Comparison of ENCODE assay signal across 9 cellular contexts in the genomic region with DNA sequence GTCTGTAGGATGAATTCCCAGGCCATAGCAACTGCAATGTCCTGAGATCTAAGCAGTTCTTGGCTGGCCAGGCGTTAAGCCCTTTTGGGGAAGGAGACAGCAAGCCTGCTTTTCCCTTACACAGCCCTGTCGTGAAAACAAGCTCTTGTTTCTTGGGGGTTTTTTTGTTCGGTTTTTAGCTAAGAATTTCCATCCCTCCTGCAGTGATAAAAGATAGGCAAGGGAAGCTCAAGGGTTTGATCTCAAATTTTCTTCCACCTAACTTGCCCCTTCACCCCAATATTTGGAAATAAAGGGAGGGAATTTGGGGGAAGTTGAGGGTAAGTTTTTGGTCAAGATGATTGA. TPM values are rescaled to one million over a fixed set of nuclear protein-coding genes. Genes with fewer than 3 reads are reported as not detected.
DNase-seq lines count a peak whose midpoint lies in the region; ATAC-seq and TF ChIP-seq lines count a peak whose summit lies in the region.
"Had no signal": no experiment of that assay in that cellular context is flagged by ENCODE, and none has a peak within 500 bp of the region (broad histone marks: within the 10 kb centered on the region; RNA-seq: fewer than 3 reads in every experiment).

No MANE protein-coding gene starts in this region.

- ATAC-seq in Right ventricle myocardium superior (ENCODE audit: poor library complexity) (no peak), memory B cell (ENCODE audit: low read depth) (no peak), GM21717 (IDR thresholded peaks at IDR 0.05; ENCODE audit: unreplicated experiment) (no peak), HG03175 (IDR thresholded peaks at IDR 0.05; ENCODE audit: unreplicated experiment) (no peak)

- H3K4me3 ChIP-seq in left ventricle myocardium inferior (peak overlapping the region; percentile 86), breast epithelium (peak overlapping the region; percentile 68 to 85 (median 79)), vagina (peak overlapping the region; percentile 62 to 68)

- no peaks in the 10 kb centered on the region for H3K9me3 Mint-ChIP-seq in memory B cell

- H3K27me3 ChIP-seq in left ventricle myocardium inferior (ENCODE audit: low read depth) (peaks cover 55% of the 10 kb centered on the region), breast epithelium (no peaks in the 10 kb centered on the region), vagina (no peaks in the 10 kb centered on the region)

- TF ChIP-seq CTCF in left ventricle myocardium inferior (IDR thresholded peaks at IDR 0.05; ENCODE audit: borderline replicate concordance), result no peak
- TF ChIP-seq CTCF in breast epithelium (IDR thresholded peaks at IDR 0.05), result no peak
- TF ChIP-seq CTCF in vagina (IDR thresholded peaks at IDR 0.05), result no peak

- H3K27ac Mint-ChIP-seq in memory B cell, result no peak overlapping the region

- H3K27ac ChIP-seq in left ventricle myocardium inferior (replicated peaks) (peak overlapping the region; percentile 85), breast epithelium (peak overlapping the region in 1 of 2 donors; percentile 86), vagina (no peak overlapping the region)

- H3K36me3 ChIP-seq in left ventricle myocardium inferior (no peaks in the 10 kb centered on the region), breast epithelium (no peaks in the 10 kb centered on the region), vagina (no peaks in the 10 kb centered on the region)

- H3K9me3 ChIP-seq in left ventricle myocardium inferior (replicated peaks) (no peaks in the 10 kb centered on the region), breast epithelium (no peaks in the 10 kb centered on the region), vagina (no peaks in the 10 kb centered on the region)

- H3K27me3 Mint-ChIP-seq in memory B cell, result peaks cover 16% of the 10 kb centered on the region

- H3K4me3 Mint-ChIP-seq in memory B cell, result peak overlapping the region; percentile 75

- TF ChIP-seq POLR2A in breast epithelium (IDR thresholded peaks at IDR 0.05) (no peak), vagina (IDR thresholded peaks at IDR 0.05) (no peak)

- intact Hi-C loops in left ventricle myocardium inferior (cut with micrococcal nuclease) (loop anchor here (5.0 kb wide), 1 partner anchor 211 kb away; no protein-coding TSS in a partner anchor), Right ventricle myocardium superior (cut with DNase I) (loop anchor here (2.0 to 5.0 kb wide), 2 partner anchors 66 to 211 kb away; no protein-coding TSS in a partner anchor), breast epithelium (cut with DNase I; ENCODE audit: low total_unique reads) (loop anchor here (10.0 kb wide), 1 partner anchor 383 kb away; a partner anchor contains a TSS), vagina (cut with DNase I) (no loop called here)

- H3K4me1 Mint-ChIP-seq in memory B cell, result peaks cover 4% of the 10 kb centered on the region

- no peak for DNase-seq in left ventricle myocardium inferior
- no peak for DNase-seq in Right ventricle myocardium superior
- DNase-seq in breast epithelium (ENCODE audit: low spot score in 2 of 2), result no peak
- DNase-seq in memory B cell (ENCODE audit: low spot score in 2 of 2), result no peak
- no peak for DNase-seq in vagina (ENCODE audit: extremely low spot score in 2 of 2)
- DNase-seq in NCI-H345 treated with DMSO at 0.1 percent for 48 hours (lab: John Stamatoyannopoulos, UW; ENCODE audit: unreplicated experiment), result no peak
- DNase-seq: NCI-H1930 had no signal

- H3K4me1 ChIP-seq in left ventricle myocardium inferior (peaks cover 22% of the 10 kb centered on the region), breast epithelium (no peaks in the 10 kb centered on the region), vagina (peaks cover 10% of the 10 kb centered on the region)

- H3K36me3 Mint-ChIP-seq in memory B cell, result no peaks in the 10 kb centered on the region

RNA-seq across cellular contexts. Expression of a gene that starts 1.5 kb away (rescaled TPM):
- total RNA-seq in left ventricle myocardium inferior, result 6.3 TPM
- 10.9 TPM for total RNA-seq in Right ventricle myocardium superior
- 10 to 100 TPM; 10.2 to 21.4 (median 20.9) TPM for total RNA-seq in breast epithelium
- 30.4 TPM for total RNA-seq in vagina
